Comparison of ENCODE assay signal across 20 cellular contexts in the genomic region with DNA sequence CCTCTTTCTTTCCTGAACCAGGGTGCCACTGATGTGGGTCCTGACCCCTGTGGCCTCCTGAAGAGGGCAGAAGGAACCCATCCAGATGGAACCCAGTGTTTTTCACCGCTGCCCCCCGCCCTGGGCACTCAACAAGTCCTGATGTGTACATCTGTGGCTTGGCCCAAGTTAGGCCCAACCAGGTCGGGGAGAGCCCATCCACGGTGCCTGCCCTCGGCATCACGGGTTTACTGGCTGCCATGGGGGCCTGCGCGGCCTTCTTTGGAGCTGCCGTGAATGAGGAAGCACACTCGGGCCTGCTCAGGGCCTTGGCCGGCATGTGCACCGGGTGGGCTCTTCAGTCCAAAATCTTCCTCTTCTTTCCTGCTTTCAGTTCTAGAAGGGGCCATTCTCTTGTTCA. TPM values are rescaled to one million over a fixed set of nuclear protein-coding genes. Genes with fewer than 3 reads are reported as not detected.
DNase-seq lines count a peak whose midpoint lies in the region; ATAC-seq and TF ChIP-seq lines count a peak whose summit lies in the region.
"Had no signal": no experiment of that assay in that cellular context is flagged by ENCODE, and none has a peak within 500 bp of the region (broad histone marks: within the 10 kb centered on the region; RNA-seq: fewer than 3 reads in every experiment).

No MANE protein-coding gene starts in this region.

- H3K27me3 Mint-ChIP-seq in activated CD4-positive, alpha-beta T cell treated with anti-CD3 and anti-CD28 coated beads for 36 hours: no peaks in the 10 kb centered on the region
- H3K27me3 Mint-ChIP-seq in activated T-helper 2 cell treated with anti-CD3 and anti-CD28 coated beads, Interferon-gamma antibody, Interleukin-2, Interleukin-4, amounts not matched to agents 10 μg/mL and 5 μg/mL and 100 μg/mL, durations not matched to agents 14 hours and 24 hours and 36 hours (ENCODE audit: low read depth): no peaks in the 10 kb centered on the region
- no peaks in the 10 kb centered on the region for H3K27me3 Mint-ChIP-seq in natural killer cell (ENCODE audit: low read depth in 2 of 2)
- H3K27me3 Mint-ChIP-seq: activated B cell treated with CpG ODN at 0.5 μM for 24 hours, B cell had no signal

- no peak for ATAC-seq in activated CD4-positive, alpha-beta T cell treated with anti-CD3 and anti-CD28 coated beads for 36 hours
- no peak for ATAC-seq in natural killer cell
- ATAC-seq in SK-N-SH treated with all-trans-retinoic acid at 6 μM for 48 hours: no peak
- no peak for ATAC-seq in GM21528 (IDR thresholded peaks at IDR 0.05; ENCODE audit: low FRiP score, unreplicated experiment)
- ATAC-seq: heart left ventricle, left lobe of liver had no signal

- intact Hi-C loops in activated CD4-positive, alpha-beta T cell treated with anti-CD3 and anti-CD28 coated beads for 36 hours (cut with DNase I, micrococcal nuclease): loop anchor here in 1 of 2 experiments (5.0 kb wide), 1 partner anchor 106 kb away; the partner anchor contains the start of gene UBE2D2
- intact Hi-C loops in activated T-helper 2 cell treated with anti-CD3 and anti-CD28 coated beads, Interferon-gamma antibody, Interleukin-2, Interleukin-4, amounts not matched to agents 10 μg/mL and 5 μg/mL and 100 μg/mL, durations not matched to agents 14 hours and 24 hours and 36 hours (cut with micrococcal nuclease): no loop called here
- intact Hi-C loops in natural killer cell (cut with micrococcal nuclease) (loop anchor here (5.0 to 10.0 kb wide), 2 partner anchors 54 to 258 kb away; partner anchors contain the start of gene SPATA24), breast epithelium (cut with DNase I; ENCODE audit: low total_unique reads) (no loop called here)

- no peaks in the 10 kb centered on the region for H3K9me3 ChIP-seq in breast epithelium
- H3K9me3 ChIP-seq: heart left ventricle, SJCRH30 had no signal

- no peaks in the 10 kb centered on the region for H3K27me3 ChIP-seq in breast epithelium
- H3K27me3 ChIP-seq: heart left ventricle, SJCRH30 had no signal

- no peaks in the 10 kb centered on the region for H3K36me3 ChIP-seq in breast epithelium
- H3K36me3 ChIP-seq: SJCRH30 had no signal

- H3K4me1 ChIP-seq in breast epithelium: no peaks in the 10 kb centered on the region

- H3K27ac Mint-ChIP-seq in activated CD4-positive, alpha-beta T cell treated with anti-CD3 and anti-CD28 coated beads for 36 hours: peak overlapping the region; percentile 74
- peak overlapping the region; percentile 99 for H3K27ac Mint-ChIP-seq in activated T-helper 2 cell treated with anti-CD3 and anti-CD28 coated beads, Interferon-gamma antibody, Interleukin-2, Interleukin-4, amounts not matched to agents 10 μg/mL and 5 μg/mL and 100 μg/mL, durations not matched to agents 14 hours and 24 hours and 36 hours
- H3K27ac Mint-ChIP-seq in natural killer cell: peak overlapping the region; percentile 57 to 92
- H3K27ac Mint-ChIP-seq: activated B cell treated with CpG ODN at 0.5 μM for 24 hours, B cell had no signal

- POLR2A ChIA-PET in activated CD4-positive, alpha-beta T cell treated with anti-CD3 and anti-CD28 coated beads for 36 hours (lab: Charles Lee): no interaction called here

- TF ChIP-seq CTCF in natural killer cell (IDR thresholded peaks at IDR 0.05) (no peak), breast epithelium (IDR thresholded peaks at IDR 0.05) (no peak)

- no peak overlapping the region for H3K27ac ChIP-seq in breast epithelium
- H3K27ac ChIP-seq: heart left ventricle, SJCRH30 had no signal

- no peak for TF ChIP-seq POLR2A in breast epithelium (IDR thresholded peaks at IDR 0.05)

- no peak for DNase-seq in activated CD4-positive, alpha-beta T cell treated with anti-CD3 and anti-CD28 coated beads for 36 hours
- no peak for DNase-seq in activated CD4-positive, alpha-beta T cell treated with anti-CD3 and anti-CD28 coated beads, Interleukin-2, amount 50 U/mL, for 1 hour
- DNase-seq in D341Med (ENCODE audit: low spot score) (peak; percentile 20), natural killer cell (no peak), breast epithelium (ENCODE audit: low spot score in 2 of 2) (no peak)
- no peak for DNase-seq in activated T-helper 2 cell treated with anti-CD3 and anti-CD28 coated beads, Interferon-gamma antibody, Interleukin-2, Interleukin-4, amounts not matched to agents 10 μg/mL and 5 μg/mL and 100 μg/mL, durations not matched to agents 14 hours and 24 hours and 36 hours (ENCODE audit: low spot score)
- DNase-seq: activated B cell treated with CpG ODN at 0.5 μM for 24 hours; activated CD8-positive, alpha-beta memory T cell treated with anti-CD3 and anti-CD28 coated beads, Interleukin-2, amount 50 U/mL, for 4 hours; heart left ventricle; Kasumi-1; NCI-H1048; NCI-H1930; NCI-H345; SJCRH30 had no signal

- H3K4me3 Mint-ChIP-seq in activated CD4-positive, alpha-beta T cell treated with anti-CD3 and anti-CD28 coated beads for 36 hours: no peak overlapping the region
- no peak overlapping the region for H3K4me3 Mint-ChIP-seq in activated T-helper 2 cell treated with anti-CD3 and anti-CD28 coated beads, Interferon-gamma antibody, Interleukin-2, Interleukin-4, amounts not matched to agents 10 μg/mL and 5 μg/mL and 100 μg/mL, durations not matched to agents 14 hours and 24 hours and 36 hours (ENCODE audit: low read depth)
- no peak overlapping the region for H3K4me3 Mint-ChIP-seq in natural killer cell
- H3K4me3 Mint-ChIP-seq: activated B cell treated with CpG ODN at 0.5 μM for 24 hours, B cell had no signal

- H3K4me3 ChIP-seq in breast epithelium: no peak overlapping the region
- H3K4me3 ChIP-seq: heart left ventricle, SJCRH30 had no signal

- CTCF ChIA-PET in activated CD4-positive, alpha-beta T cell treated with anti-CD3 and anti-CD28 coated beads for 36 hours (lab: Charles Lee): interaction anchor here (2.6 kb wide), 1 partner anchor 9 kb away, joined by 17 read pairs; no protein-coding TSS in a partner anchor

- H3K4me1 Mint-ChIP-seq in activated CD4-positive, alpha-beta T cell treated with anti-CD3 and anti-CD28 coated beads for 36 hours: peaks cover 65% of the 10 kb centered on the region
- H3K4me1 Mint-ChIP-seq in activated T-helper 2 cell treated with anti-CD3 and anti-CD28 coated beads, Interferon-gamma antibody, Interleukin-2, Interleukin-4, amounts not matched to agents 10 μg/mL and 5 μg/mL and 100 μg/mL, durations not matched to agents 14 hours and 24 hours and 36 hours (ENCODE audit: low read depth): peaks cover 59% of the 10 kb centered on the region
- peaks cover 33 to 65% of the 10 kb centered on the region in 2 donors for H3K4me1 Mint-ChIP-seq in natural killer cell

- H3K9me3 Mint-ChIP-seq in activated CD4-positive, alpha-beta T cell treated with anti-CD3 and anti-CD28 coated beads for 36 hours (ENCODE audit: low read depth): no peaks in the 10 kb centered on the region
- no peaks in the 10 kb centered on the region for H3K9me3 Mint-ChIP-seq in activated T-helper 2 cell treated with anti-CD3 and anti-CD28 coated beads, Interferon-gamma antibody, Interleukin-2, Interleukin-4, amounts not matched to agents 10 μg/mL and 5 μg/mL and 100 μg/mL, durations not matched to agents 14 hours and 24 hours and 36 hours
- H3K9me3 Mint-ChIP-seq in natural killer cell: no peaks in the 10 kb centered on the region
- H3K9me3 Mint-ChIP-seq: activated B cell treated with CpG ODN at 0.5 μM for 24 hours; activated naive CD8-positive, alpha-beta T cell treated with anti-CD3 and anti-CD28 coated beads, Interleukin-2, amount 10 ng/mL, durations not matched to agents 7 days and 5 days had no signal

- H3K36me3 Mint-ChIP-seq in activated CD4-positive, alpha-beta T cell treated with anti-CD3 and anti-CD28 coated beads for 36 hours (ENCODE audit: low read depth): no peaks in the 10 kb centered on the region
- H3K36me3 Mint-ChIP-seq in activated T-helper 2 cell treated with anti-CD3 and anti-CD28 coated beads, Interferon-gamma antibody, Interleukin-2, Interleukin-4, amounts not matched to agents 10 μg/mL and 5 μg/mL and 100 μg/mL, durations not matched to agents 14 hours and 24 hours and 36 hours (ENCODE audit: low read depth): peaks cover 5% of the 10 kb centered on the region
- no peaks in the 10 kb centered on the region for H3K36me3 Mint-ChIP-seq in natural killer cell
- H3K36me3 Mint-ChIP-seq: activated naive CD8-positive, alpha-beta T cell treated with anti-CD3 and anti-CD28 coated beads, Interleukin-2, amount 10 ng/mL, durations not matched to agents 7 days and 5 days had no signal

RNA-seq across cellular contexts. Expression of gene ECSCR, which starts 5.8 kb away (rescaled TPM):
- 1 to 10 TPM in 1 of 2 experiments, under 1 TPM in 1; 0.83 to 2.6 TPM for total RNA-seq in activated CD4-positive, alpha-beta T cell treated with anti-CD3 and anti-CD28 coated beads for 36 hours
- 1.0 and 1.7 TPM in 2 replicates for total RNA-seq in activated T-helper 2 cell treated with anti-CD3 and anti-CD28 coated beads, Interferon-gamma antibody, Interleukin-2, Interleukin-4, amounts not matched to agents 10 μg/mL and 5 μg/mL and 100 μg/mL, durations not matched to agents 14 hours and 24 hours and 36 hours
- total RNA-seq in natural killer cell (under 1 TPM in 1 of 3 donors, not detected in 2; 0.48 TPM), breast epithelium (10 to 100 TPM in 2 of 3 donors, 1 to 10 TPM in 1; 6.6 to 39.3 (median 17.4) TPM)
- total RNA-seq: activated B cell treated with CpG ODN at 0.5 μM for 24 hours; activated naive CD8-positive, alpha-beta T cell treated with anti-CD3 and anti-CD28 coated beads, Interleukin-2, amount 10 ng/mL, durations not matched to agents 7 days and 5 days; B cell had no signal

RNA-seq across cellular contexts. Expression of gene SMIM33, which starts 14.0 kb away (rescaled TPM):
- under 1 TPM; 0.46 to 0.50 TPM for total RNA-seq in activated CD4-positive, alpha-beta T cell treated with anti-CD3 and anti-CD28 coated beads for 36 hours
- 0.23 and 0.25 TPM in 2 replicates for total RNA-seq in activated T-helper 2 cell treated with anti-CD3 and anti-CD28 coated beads, Interferon-gamma antibody, Interleukin-2, Interleukin-4, amounts not matched to agents 10 μg/mL and 5 μg/mL and 100 μg/mL, durations not matched to agents 14 hours and 24 hours and 36 hours
- total RNA-seq in natural killer cell (not detected), breast epithelium (not detected)
- total RNA-seq: activated B cell treated with CpG ODN at 0.5 μM for 24 hours, B cell, left lobe of liver, SJCRH30, temporal lobe had no signal

RNA-seq across cellular contexts. Expression of gene DNAJC18, which starts 17.5 kb away (rescaled TPM):
- total RNA-seq in activated CD4-positive, alpha-beta T cell treated with anti-CD3 and anti-CD28 coated beads for 36 hours: 10 to 100 TPM; 33.1 to 35.6 TPM
- 29.8 and 35.8 TPM in 2 replicates for total RNA-seq in activated T-helper 2 cell treated with anti-CD3 and anti-CD28 coated beads, Interferon-gamma antibody, Interleukin-2, Interleukin-4, amounts not matched to agents 10 μg/mL and 5 μg/mL and 100 μg/mL, durations not matched to agents 14 hours and 24 hours and 36 hours
- total RNA-seq in natural killer cell (1 to 10 TPM; 2.9 to 4.9 (median 3.6) TPM), breast epithelium (1 to 10 TPM; 5.4 to 9.5 (median 7.6) TPM)

RNA-seq across cellular contexts. Expression of gene STING1, which starts 25.8 kb away (rescaled TPM):
- total RNA-seq in activated CD4-positive, alpha-beta T cell treated with anti-CD3 and anti-CD28 coated beads for 36 hours: 100 to 1,000 TPM; 178 to 183 TPM
- total RNA-seq in activated T-helper 2 cell treated with anti-CD3 and anti-CD28 coated beads, Interferon-gamma antibody, Interleukin-2, Interleukin-4, amounts not matched to agents 10 μg/mL and 5 μg/mL and 100 μg/mL, durations not matched to agents 14 hours and 24 hours and 36 hours: 167 and 169 TPM in 2 replicates
- 10 to 100 TPM; 95.5 to 98.9 (median 96.6) TPM for total RNA-seq in natural killer cell
- 10 to 100 TPM; 22.0 to 47.9 (median 39.0) TPM for total RNA-seq in breast epithelium

RNA-seq across cellular contexts. Expression of gene SPATA24, which starts 52.9 kb away (rescaled TPM):
- 1 to 10 TPM; 4.6 to 5.9 TPM for total RNA-seq in activated CD4-positive, alpha-beta T cell treated with anti-CD3 and anti-CD28 coated beads for 36 hours
- total RNA-seq in activated T-helper 2 cell treated with anti-CD3 and anti-CD28 coated beads, Interferon-gamma antibody, Interleukin-2, Interleukin-4, amounts not matched to agents 10 μg/mL and 5 μg/mL and 100 μg/mL, durations not matched to agents 14 hours and 24 hours and 36 hours: 4.7 and 4.8 TPM in 2 replicates
- total RNA-seq in natural killer cell (1 to 10 TPM; 1.6 to 2.9 (median 2.7) TPM), breast epithelium (1 to 10 TPM in 2 of 3 donors, under 1 TPM in 1; 0.98 to 2.4 (median 2.2) TPM)
